6 cellular contexts compared by ENCODE assay signal in genomic region chr20:63971960-63972311, GRCh38. TPM values are rescaled to one million over a fixed set of nuclear protein-coding genes. Genes with fewer than 3 reads are reported as not detected.
DNase-seq lines count a peak whose midpoint lies in the region; ATAC-seq, FAIRE-seq and TF ChIP-seq lines count a peak whose summit lies in the region.
"Not testable (repeated sequence)": the region's sequence is repeated elsewhere in the genome, so short reads cannot be mapped to it uniquely, and the experiment has no call there.
"Had no signal": no experiment of that assay in that cellular context is flagged by ENCODE, and none has a peak within 500 bp of the region (broad histone marks: within the 10 kb centered on the region; RNA-seq: fewer than 3 reads in every experiment).

No MANE protein-coding gene starts in this region.

- not testable (repeated sequence) for H3K9me3 ChIP-seq in CD4-positive, CD25-positive, alpha-beta regulatory T cell (ENCODE audit: control insufficient read depth in 2 of 2, low read length in 2 of 2); endothelial cell of umbilical vein (replicated peaks; ENCODE audit: control insufficient read depth, insufficient read depth, low read length)

- H3K4me1 ChIP-seq in CD4-positive, CD25-positive, alpha-beta regulatory T cell (ENCODE audit: control insufficient read depth, insufficient read depth, low read length, poor library complexity, severe bottlenecking): peaks cover 22% of the 10 kb centered on the region
- H3K4me1 ChIP-seq in endothelial cell of umbilical vein (ENCODE audit: control insufficient read depth, extremely low read depth, insufficient read depth, low read length): peaks cover 23% of the 10 kb centered on the region

- H3K9me3 Mint-ChIP-seq in CD4-positive, CD25-positive, alpha-beta regulatory T cell; T-cell; naive B cell; progenitor cell of endocrine pancreas (ENCODE audit: low read depth): not testable (repeated sequence)

- not testable (repeated sequence) for H3K9me1 ChIP-seq in endothelial cell of umbilical vein (replicated peaks; ENCODE audit: control insufficient read depth, extremely low read depth, insufficient read depth, low read length)

- CTCF ChIA-PET in T-cell (lab: Charles Lee): not testable (repeated sequence)
- CTCF ChIA-PET in endothelial cell of umbilical vein (lab: Charles Lee): interaction anchor here (1.8 kb wide), 1 partner anchor 9 kb away, joined by 6 read pairs; no protein-coding TSS in a partner anchor

- H3K4me2 ChIP-seq in endothelial cell of umbilical vein (ENCODE audit: insufficient read depth, low read length): peak overlapping the region; percentile 3

- peak overlapping the region; percentile 26 for H2AFZ ChIP-seq in endothelial cell of umbilical vein (ENCODE audit: low read depth, low read length)

- not testable (repeated sequence) for H4K20me1 ChIP-seq in endothelial cell of umbilical vein (replicated peaks; ENCODE audit: control insufficient read depth, extremely low read depth, insufficient read depth, low read length)

- H3K36me3 Mint-ChIP-seq in CD4-positive, CD25-positive, alpha-beta regulatory T cell: peaks cover 11% of the 10 kb centered on the region
- H3K36me3 Mint-ChIP-seq in T-cell; progenitor cell of endocrine pancreas (ENCODE audit: insufficient read depth): not testable (repeated sequence)
- H3K36me3 Mint-ChIP-seq in naive B cell: peaks cover 0 to 18% of the 10 kb centered on the region in 2 donors

- H3K36me3 ChIP-seq in CD4-positive, CD25-positive, alpha-beta regulatory T cell (ENCODE audit: control insufficient read depth, insufficient read depth, low read length): peaks cover 15% of the 10 kb centered on the region
- H3K36me3 ChIP-seq in endothelial cell of umbilical vein (ENCODE audit: control insufficient read depth in 2 of 2, extremely low read depth in 1 of 2, insufficient read depth in 2 of 2, low read length in 2 of 2): not testable (repeated sequence)

- intact Hi-C loops in endothelial cell of umbilical vein (cut with micrococcal nuclease): loop anchor here (1.0 to 2.0 kb wide), 4 partner anchors 16 to 185 kb away; partner anchors contain the start of genes TPD52L2 and UCKL1

- not testable (repeated sequence) for H3K27me3 Mint-ChIP-seq in CD4-positive, CD25-positive, alpha-beta regulatory T cell; T-cell; naive B cell; progenitor cell of endocrine pancreas

- POLR2A ChIA-PET in T-cell (lab: Charles Lee): not testable (repeated sequence)
- POLR2A ChIA-PET in endothelial cell of umbilical vein (lab: Charles Lee): interaction anchor here (0.5 to 0.7 kb wide), 3 partner anchors 9 to 434 kb away, joined by 3 to 6 read pairs (median 3); partner anchors contain the start of gene PRPF6

- H3K4me3 ChIP-seq in CD4-positive, CD25-positive, alpha-beta regulatory T cell (ENCODE audit: low read depth, low read length); endothelial cell of umbilical vein (replicated peaks in 1 of 3; ENCODE audit: insufficient read depth in 1 of 3, low read depth in 1 of 3, low read length in 3 of 3): not testable (repeated sequence)

- not testable (repeated sequence) for H3K79me2 ChIP-seq in endothelial cell of umbilical vein (ENCODE audit: control insufficient read depth, insufficient read depth, low read length)

- peaks cover 0 to 42% (median 19%) of the 10 kb centered on the region in 4 donors for H3K4me1 Mint-ChIP-seq in CD4-positive, CD25-positive, alpha-beta regulatory T cell
- H3K4me1 Mint-ChIP-seq in T-cell (peaks cover 28 to 45% (median 42%) of the 10 kb centered on the region in 3 donors), naive B cell (peaks cover 32 to 35% (median 34%) of the 10 kb centered on the region in 3 donors)
- not testable (repeated sequence) for H3K4me1 Mint-ChIP-seq in progenitor cell of endocrine pancreas (ENCODE audit: low read depth)

- H3K4me3 Mint-ChIP-seq in CD4-positive, CD25-positive, alpha-beta regulatory T cell: peak overlapping the region in 3 of 4 donors; percentile 82 to 93 (median 83)
- peak overlapping the region in 2 of 3 donors; percentile 17 to 72 for H3K4me3 Mint-ChIP-seq in T-cell
- H3K4me3 Mint-ChIP-seq in naive B cell: peak overlapping the region in 5 of 8 donors; percentile 34 to 87 (median 77)
- H3K4me3 Mint-ChIP-seq in progenitor cell of endocrine pancreas (ENCODE audit: low read depth): peak overlapping the region; percentile 24

- not testable (repeated sequence) for FAIRE-seq in endothelial cell of umbilical vein (lab: Jason Lieb, UNC)

- ATAC-seq in CD4-positive, CD25-positive, alpha-beta regulatory T cell (ENCODE audit: low read depth in 2 of 2); T-cell (replicated peaks in 1 of 4); naive B cell (ENCODE audit: low read depth in 2 of 2): not testable (repeated sequence)

- not testable (repeated sequence) for TF ChIP-seq POLR2A in endothelial cell of umbilical vein (IDR thresholded peaks at IDR 0.05; ENCODE audit: low read depth, low read length)

- TF ChIP-seq CTCF in endothelial cell of umbilical vein (IDR thresholded peaks at IDR 0.05; ENCODE audit: extremely low read depth in 1 of 2, insufficient read depth in 1 of 2, low read depth in 1 of 2, low read length in 2 of 2); progenitor cell of endocrine pancreas (IDR thresholded peaks at IDR 0.05; ENCODE audit: unreplicated experiment): not testable (repeated sequence)

- not testable (repeated sequence) for BruUV-seq in endothelial cell of umbilical vein (replicated peaks; lab: Mats Ljungman, UMichigan)

- H3K27me3 ChIP-seq in CD4-positive, CD25-positive, alpha-beta regulatory T cell (ENCODE audit: control insufficient read depth, insufficient read depth, low read length); endothelial cell of umbilical vein (ENCODE audit: control insufficient read depth in 2 of 2, insufficient read depth in 2 of 2, low read length in 2 of 2): not testable (repeated sequence)

- dilution Hi-C loops in endothelial cell of umbilical vein (cut with MboI; ENCODE audit: extremely low pct_ligation_motif_present, low sequenced_read_pairs): not testable (repeated sequence)

- H3K27ac ChIP-seq in CD4-positive, CD25-positive, alpha-beta regulatory T cell (ENCODE audit: insufficient read depth, low read length, poor library complexity, severe bottlenecking): not testable (repeated sequence)
- peak overlapping the region; percentile 0 for H3K27ac ChIP-seq in endothelial cell of umbilical vein (ENCODE audit: insufficient read depth, low read depth, low read length)

- H3K9ac ChIP-seq in endothelial cell of umbilical vein (replicated peaks; ENCODE audit: extremely low read depth, insufficient read depth, low read length): not testable (repeated sequence)

- not testable (repeated sequence) for DNase-seq in CD4-positive, CD25-positive, alpha-beta regulatory T cell; T-cell; endothelial cell of umbilical vein (ENCODE audit: low read depth, low spot score); naive B cell; progenitor cell of endocrine pancreas (ENCODE audit: low spot score, unreplicated experiment)

- peak overlapping the region in 1 of 3 donors; percentile 25 for H3K27ac Mint-ChIP-seq in CD4-positive, CD25-positive, alpha-beta regulatory T cell
- H3K27ac Mint-ChIP-seq in T-cell, naive B cell, progenitor cell of endocrine pancreas: not testable (repeated sequence)

RNA-seq across cellular contexts. Expression of gene ZNF512B, which starts 2.2 kb away (rescaled TPM):
- 21.2 TPM for total RNA-seq in CD4-positive, CD25-positive, alpha-beta regulatory T cell
- under 1 TPM; 0.41 to 0.47 (median 0.45) TPM for polyA plus RNA-seq in CD4-positive, CD25-positive, alpha-beta regulatory T cell
- 10 to 100 TPM; 22.7 to 26.3 (median 25.1) TPM for total RNA-seq in T-cell
- total RNA-seq in endothelial cell of umbilical vein: 25.9 and 30.0 TPM in 2 replicates
- polyA plus RNA-seq in endothelial cell of umbilical vein: 8.7 and 10.0 TPM in 2 replicates
- polyA plus RNA-seq in endothelial cell of umbilical vein (2011; cell fraction: cytosol; rRNA removed): 8.2 and 10.6 TPM in 2 replicates
- polyA plus RNA-seq in endothelial cell of umbilical vein (2011; cell fraction: nucleus; rRNA removed): 32.4 and 36.0 TPM in 2 replicates
- polyA plus RNA-seq in endothelial cell of umbilical vein (2012): 14.1 and 17.3 TPM in 2 replicates
- polyA minus RNA-seq in endothelial cell of umbilical vein: 7.2 and 8.8 TPM in 2 replicates
- 4.8 TPM for polyA minus RNA-seq in endothelial cell of umbilical vein (2011; cell fraction: cytosol; rRNA and poly(A)+ RNA removed)
- polyA minus RNA-seq in endothelial cell of umbilical vein (2011; cell fraction: nucleus; rRNA and poly(A)+ RNA removed): 6.7 and 10.1 TPM in 2 replicates
- polyA plus RNA-seq in naive B cell (ENCODE audit: low read depth in 6 of 6): under 1 TPM in 5 of 6 donors, not detected in 1; 0.16 to 0.69 (median 0.60) TPM
- 49.4 and 50.5 TPM in 2 replicates for total RNA-seq in progenitor cell of endocrine pancreas

RNA-seq across cellular contexts. Expression of gene SAMD10, which starts 7.5 kb away (rescaled TPM):
- 14.3 TPM for total RNA-seq in CD4-positive, CD25-positive, alpha-beta regulatory T cell
- polyA plus RNA-seq in CD4-positive, CD25-positive, alpha-beta regulatory T cell: 1 to 10 TPM; 5.9 to 8.3 (median 7.2) TPM
- total RNA-seq in T-cell (10 to 100 TPM; 16.1 to 30.8 (median 17.7) TPM), endothelial cell of umbilical vein (4.7 and 5.7 TPM in 2 replicates), progenitor cell of endocrine pancreas (12.8 and 14.0 TPM in 2 replicates)
- polyA plus RNA-seq in endothelial cell of umbilical vein (5.3 and 6.9 TPM in 2 replicates), naive B cell (ENCODE audit: low read depth in 6 of 6) (1 to 10 TPM; 2.0 to 7.1 (median 5.8) TPM)
- polyA plus RNA-seq in endothelial cell of umbilical vein (2011; cell fraction: cytosol; rRNA removed): 2.8 and 4.4 TPM in 2 replicates
- polyA plus RNA-seq in endothelial cell of umbilical vein (2011; cell fraction: nucleus; rRNA removed): 9.4 and 14.5 TPM in 2 replicates
- 4.0 and 6.1 TPM in 2 replicates for polyA plus RNA-seq in endothelial cell of umbilical vein (2012)
- 1.1 and 3.2 TPM in 2 replicates for polyA minus RNA-seq in endothelial cell of umbilical vein
- 4.7 TPM for polyA minus RNA-seq in endothelial cell of umbilical vein (2011; cell fraction: cytosol; rRNA and poly(A)+ RNA removed)
- 1.8 and 2.5 TPM in 2 replicates for polyA minus RNA-seq in endothelial cell of umbilical vein (2011; cell fraction: nucleus; rRNA and poly(A)+ RNA removed)
- total RNA-seq: A172 had no signal

RNA-seq across cellular contexts. Expression of gene PRPF6, which starts 9.0 kb away (rescaled TPM):
- total RNA-seq in CD4-positive, CD25-positive, alpha-beta regulatory T cell: 61.8 TPM
- 10 to 100 TPM; 76.8 to 85.3 (median 80.1) TPM for polyA plus RNA-seq in CD4-positive, CD25-positive, alpha-beta regulatory T cell
- total RNA-seq in T-cell: 100 to 1,000 TPM in 1 of 5 donors, 10 to 100 TPM in 4; 59.8 to 106 (median 83.5) TPM
- total RNA-seq in endothelial cell of umbilical vein: 64.2 and 67.4 TPM in 2 replicates
- polyA plus RNA-seq in endothelial cell of umbilical vein: 27.1 and 35.3 TPM in 2 replicates
- 47.9 and 49.4 TPM in 2 replicates for polyA plus RNA-seq in endothelial cell of umbilical vein (2011; cell fraction: cytosol; rRNA removed)
- polyA plus RNA-seq in endothelial cell of umbilical vein (2011; cell fraction: nucleus; rRNA removed): 53.5 and 53.7 TPM in 2 replicates
- 54.7 and 59.8 TPM in 2 replicates for polyA plus RNA-seq in endothelial cell of umbilical vein (2012)
- polyA minus RNA-seq in endothelial cell of umbilical vein: 54.7 and 61.4 TPM in 2 replicates
- 34.2 TPM for polyA minus RNA-seq in endothelial cell of umbilical vein (2011; cell fraction: cytosol; rRNA and poly(A)+ RNA removed)
- polyA minus RNA-seq in endothelial cell of umbilical vein (2011; cell fraction: nucleus; rRNA and poly(A)+ RNA removed): 20.4 and 23.1 TPM in 2 replicates
- polyA plus RNA-seq in naive B cell (ENCODE audit: low read depth in 6 of 6): 10 to 100 TPM; 46.4 to 83.8 (median 66.9) TPM
- total RNA-seq in progenitor cell of endocrine pancreas: 74.7 and 76.4 TPM in 2 replicates

RNA-seq across cellular contexts. Expression of gene UCKL1, which starts 15.7 kb away (rescaled TPM):
- 43.0 TPM for total RNA-seq in CD4-positive, CD25-positive, alpha-beta regulatory T cell
- 10 to 100 TPM; 25.1 to 35.7 (median 31.6) TPM for polyA plus RNA-seq in CD4-positive, CD25-positive, alpha-beta regulatory T cell
- total RNA-seq in T-cell (10 to 100 TPM; 40.6 to 72.3 (median 67.0) TPM), endothelial cell of umbilical vein (51.1 TPM in 2 replicates), progenitor cell of endocrine pancreas (78.9 and 79.2 TPM in 2 replicates)
- polyA plus RNA-seq in endothelial cell of umbilical vein (78.8 and 113 TPM in 2 replicates), naive B cell (ENCODE audit: low read depth in 6 of 6) (10 to 100 TPM; 11.3 to 62.0 (median 31.7) TPM)
- polyA plus RNA-seq in endothelial cell of umbilical vein (2011; cell fraction: cytosol; rRNA removed): 47.3 and 58.0 TPM in 2 replicates
- polyA plus RNA-seq in endothelial cell of umbilical vein (2011; cell fraction: nucleus; rRNA removed): 131 and 167 TPM in 2 replicates
- 27.4 and 36.1 TPM in 2 replicates for polyA plus RNA-seq in endothelial cell of umbilical vein (2012)
- 38.5 and 50.7 TPM in 2 replicates for polyA minus RNA-seq in endothelial cell of umbilical vein
- polyA minus RNA-seq in endothelial cell of umbilical vein (2011; cell fraction: cytosol; rRNA and poly(A)+ RNA removed): 28.2 TPM
- polyA minus RNA-seq in endothelial cell of umbilical vein (2011; cell fraction: nucleus; rRNA and poly(A)+ RNA removed): 42.7 and 46.8 TPM in 2 replicates

Comparison
In these comparisons a context has a peak if more than half of its experiments do, and no peak if none do; other contexts are left out.
1. H3K4me3 Mint-ChIP-seq: peak in every context shown above with its lines; median percentile 83 in CD4-positive, CD25-positive, alpha-beta regulatory T cell; 77 in naive B cell; 44 in T-cell; 24 in progenitor cell of endocrine pancreas.